ENCODE assay signal across 28 cellular contexts in genomic region chr5:36382890-36383289, GRCh38.
"Had no signal": no experiment of that assay in that cellular context is flagged by ENCODE, and none has a peak within 500 bp of the region (broad histone marks: within the 10 kb centered on the region; RNA-seq: fewer than 3 reads in every experiment).

No MANE protein-coding gene starts in this region.

- H3K4me3 ChIP-seq: colonic mucosa, coronary artery, dorsolateral prefrontal cortex, esophagus muscularis mucosa, esophagus squamous epithelium, gastrocnemius medialis, gastroesophageal sphincter, heart left ventricle, heart right ventricle had no signal

- H3K9me3 Mint-ChIP-seq: dendritic cell treated with granulocyte-macrophage colony-stimulating factor and Interleukin-4, amounts not matched to agents 40 ng/mL and 50 ng/mL, for 4 days; effector memory CD8-positive, alpha-beta T cell; endodermal cell had no signal

- H3K4me1 ChIP-seq: colonic mucosa, esophagus muscularis mucosa, esophagus squamous epithelium, foreskin keratinocyte, gastrocnemius medialis, gastroesophageal sphincter, heart left ventricle, heart right ventricle had no signal

- H3K36me3 ChIP-seq: colonic mucosa, esophagus muscularis mucosa, esophagus squamous epithelium, gastrocnemius medialis, gastroesophageal sphincter, heart left ventricle, heart right ventricle had no signal

- ATAC-seq: effector memory CD8-positive, alpha-beta T cell; esophagus mucosa; foreskin keratinocyte; gastrocnemius medialis; gastroesophageal sphincter; heart left ventricle; heart right ventricle had no signal

- DNase-seq: colonic mucosa; cortex of kidney; dermis blood vessel endothelial cell; dorsolateral prefrontal cortex; effector CD4-positive, alpha-beta T cell; effector CD8-positive, alpha-beta T cell; effector memory CD4-positive, alpha-beta T cell; effector memory CD8-positive, alpha-beta T cell; endodermal cell; erythroblast; esophagus squamous epithelium; foreskin fibroblast; foreskin keratinocyte; foreskin melanocyte; gastrocnemius medialis; glutamatergic neuron; heart left ventricle; heart right ventricle had no signal

- FAIRE-seq: colon, endometrium, endothelial cell of umbilical vein, frontal cortex had no signal

- H3K27me3 ChIP-seq: colonic mucosa, dorsolateral prefrontal cortex, esophagus muscularis mucosa, esophagus squamous epithelium, gastrocnemius medialis, gastroesophageal sphincter had no signal

- H3K27ac Mint-ChIP-seq: dendritic cell treated with granulocyte-macrophage colony-stimulating factor and Interleukin-4, amounts not matched to agents 40 ng/mL and 50 ng/mL, for 4 days; effector memory CD8-positive, alpha-beta T cell; endodermal cell had no signal

- H3K9me3 ChIP-seq: colonic mucosa, esophagus muscularis mucosa, esophagus squamous epithelium, gastrocnemius medialis, gastroesophageal sphincter, heart left ventricle, heart right ventricle had no signal

- H3K27ac ChIP-seq: colonic mucosa, coronary artery, dorsolateral prefrontal cortex, epithelial cell of prostate, esophagus muscularis mucosa, esophagus squamous epithelium, foreskin keratinocyte, gastrocnemius medialis, gastroesophageal sphincter, heart left ventricle, heart right ventricle had no signal

- H3K4me3 Mint-ChIP-seq: dendritic cell treated with granulocyte-macrophage colony-stimulating factor and Interleukin-4, amounts not matched to agents 40 ng/mL and 50 ng/mL, for 4 days; effector memory CD8-positive, alpha-beta T cell; endodermal cell had no signal
